In the genomic region with DNA sequence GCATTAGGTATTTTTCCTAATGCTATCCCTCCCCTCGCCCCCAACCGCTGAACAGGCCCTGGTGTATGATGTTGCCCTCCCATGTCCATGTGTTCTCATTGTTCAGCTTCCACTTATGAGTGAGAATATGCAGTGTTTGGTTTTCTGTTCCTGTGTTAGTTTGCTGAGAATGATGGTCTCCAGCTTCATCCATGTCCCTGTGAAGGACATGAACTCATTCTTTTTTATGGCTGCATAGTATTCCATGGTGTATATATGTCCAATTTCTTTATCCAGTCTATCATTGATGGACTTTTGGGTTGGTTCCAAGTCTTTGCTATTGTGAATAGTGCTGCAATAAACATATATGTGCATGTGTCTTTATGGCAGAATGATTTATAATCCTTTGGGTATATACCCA, we compare ENCODE assay signal across 4 cellular contexts. TPM values are rescaled to one million over a fixed set of nuclear protein-coding genes. Genes with fewer than 3 reads are reported as not detected.
"Had no signal": no experiment of that assay in that cellular context is flagged by ENCODE, and none has a peak within 500 bp of the region (broad histone marks: within the 10 kb centered on the region; RNA-seq: fewer than 3 reads in every experiment).

No MANE protein-coding gene starts in this region.

RNA-seq across cellular contexts. Expression of a gene that starts 43.0 kb away (rescaled TPM):
- total RNA-seq: mononuclear cell; naive thymus-derived CD4-positive, alpha-beta T cell had no signal
- polyA plus RNA-seq: immature natural killer cell; mammary epithelial cell; naive thymus-derived CD4-positive, alpha-beta T cell had no signal
